11 cellular contexts compared by ENCODE assay signal in the genomic region with DNA sequence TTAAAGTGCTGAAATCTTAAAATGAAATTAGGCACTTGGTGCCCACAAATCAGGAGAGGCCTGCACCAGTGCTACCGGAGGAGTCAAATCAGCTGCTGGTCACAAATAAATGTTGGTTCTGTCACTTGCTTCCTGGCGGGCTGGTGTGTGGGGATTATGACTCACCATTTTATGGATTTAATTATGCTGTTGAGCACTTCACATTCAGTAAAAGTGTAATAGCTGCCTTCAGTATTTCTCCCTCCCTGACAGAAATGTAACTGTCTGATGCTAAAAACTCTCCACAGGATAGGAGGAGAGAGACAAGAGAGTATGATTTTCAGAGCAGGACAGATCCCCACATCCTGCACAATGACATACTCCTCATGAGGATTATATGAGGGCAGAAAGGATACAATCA.
DNase-seq lines count a peak whose midpoint lies in the region; ATAC-seq and TF ChIP-seq lines count a peak whose summit lies in the region.
"Had no signal": no experiment of that assay in that cellular context is flagged by ENCODE, and none has a peak within 500 bp of the region (broad histone marks: within the 10 kb centered on the region; RNA-seq: fewer than 3 reads in every experiment).

No MANE protein-coding gene starts in this region.

- intact Hi-C loops in left ventricle myocardium superior (cut with micrococcal nuclease): no loop called here
- intact Hi-C loops in left ventricle myocardium inferior (cut with micrococcal nuclease): no loop called here

- H3K27ac Mint-ChIP-seq in T-helper 2 cell treated with Interferon-gamma antibody and Interleukin-4, amounts not matched to agents 5 μg/mL and 100 μg/mL, for 36 hours: no peak overlapping the region

- no peak for DNase-seq in left ventricle myocardium superior
- no peak for DNase-seq in left ventricle myocardium inferior
- DNase-seq in NCI-H69 (lab: John Stamatoyannopoulos, UW): peak; percentile 94
- DNase-seq in fibroblast of the aortic adventitia (ENCODE audit: low read depth): peak; percentile 21
- no peak for DNase-seq in SW 1271 (lab: John Stamatoyannopoulos, UW)
- no peak for DNase-seq in T-helper 2 cell treated with Interferon-gamma antibody and Interleukin-4, amounts not matched to agents 5 μg/mL and 100 μg/mL, for 36 hours (ENCODE audit: low spot score)
- DNase-seq: stimulated activated naive CD8-positive, alpha-beta T cell treated with anti-CD3 and anti-CD28 coated beads, Interleukin-15, amount 100 ng/mL, for 72 hours had no signal

- H3K36me3 Mint-ChIP-seq in T-helper 2 cell treated with Interferon-gamma antibody and Interleukin-4, amounts not matched to agents 5 μg/mL and 100 μg/mL, for 36 hours (ENCODE audit: low read depth): no peaks in the 10 kb centered on the region

- no peak overlapping the region for H3K4me3 Mint-ChIP-seq in T-helper 2 cell treated with Interferon-gamma antibody and Interleukin-4, amounts not matched to agents 5 μg/mL and 100 μg/mL, for 36 hours
- H3K4me3 Mint-ChIP-seq: stimulated activated naive CD8-positive, alpha-beta T cell treated with anti-CD3 and anti-CD28 coated beads, Interleukin-15, amount 100 ng/mL, for 72 hours had no signal

- ATAC-seq in left ventricle myocardium superior (peak; percentile 48), GM19351 (IDR thresholded peaks at IDR 0.05; ENCODE audit: unreplicated experiment) (no peak), GM18909 (IDR thresholded peaks at IDR 0.05; ENCODE audit: poor library complexity, unreplicated experiment) (no peak)
- ATAC-seq: stimulated activated naive CD8-positive, alpha-beta T cell treated with anti-CD3 and anti-CD28 coated beads, Interleukin-15, amount 100 ng/mL, for 72 hours had no signal

- peaks cover 17% of the 10 kb centered on the region for H3K27me3 Mint-ChIP-seq in T-helper 2 cell treated with Interferon-gamma antibody and Interleukin-4, amounts not matched to agents 5 μg/mL and 100 μg/mL, for 36 hours (ENCODE audit: low read depth)
- H3K27me3 Mint-ChIP-seq: stimulated activated naive CD8-positive, alpha-beta T cell treated with anti-CD3 and anti-CD28 coated beads, Interleukin-15, amount 100 ng/mL, for 72 hours had no signal

- H3K9me3 Mint-ChIP-seq in T-helper 2 cell treated with Interferon-gamma antibody and Interleukin-4, amounts not matched to agents 5 μg/mL and 100 μg/mL, for 36 hours: no peaks in the 10 kb centered on the region
- H3K9me3 Mint-ChIP-seq: stimulated activated naive CD8-positive, alpha-beta T cell treated with anti-CD3 and anti-CD28 coated beads, Interleukin-15, amount 100 ng/mL, for 72 hours had no signal

- no peaks in the 10 kb centered on the region for H3K36me3 ChIP-seq in left ventricle myocardium inferior

- H3K9me3 ChIP-seq in left ventricle myocardium inferior (replicated peaks): no peaks in the 10 kb centered on the region

- no peaks in the 10 kb centered on the region for H3K4me1 Mint-ChIP-seq in T-helper 2 cell treated with Interferon-gamma antibody and Interleukin-4, amounts not matched to agents 5 μg/mL and 100 μg/mL, for 36 hours (ENCODE audit: low read depth)

- H3K4me3 ChIP-seq in left ventricle myocardium inferior (no peak overlapping the region), fibroblast of the aortic adventitia (ENCODE audit: low read depth, low read length) (no peak overlapping the region)
- H3K4me3 ChIP-seq: dorsolateral prefrontal cortex, skin epidermis had no signal

- H3K27ac ChIP-seq in left ventricle myocardium inferior (replicated peaks): no peak overlapping the region

- H3K4me1 ChIP-seq in left ventricle myocardium inferior: peaks cover 48% of the 10 kb centered on the region

- no peaks in the 10 kb centered on the region for H3K27me3 ChIP-seq in left ventricle myocardium inferior (ENCODE audit: low read depth)
- H3K27me3 ChIP-seq: dorsolateral prefrontal cortex had no signal

- TF ChIP-seq CTCF in left ventricle myocardium inferior (IDR thresholded peaks at IDR 0.05; ENCODE audit: borderline replicate concordance) (no peak), fibroblast of the aortic adventitia (IDR thresholded peaks at IDR 0.05; ENCODE audit: insufficient read depth, low read length) (no peak)

Comparison
In these comparisons a context has a peak if more than half of its experiments do, and no peak if none do; other contexts are left out.
1. DNase-seq: peak in NCI-H69 (single experiment) and fibroblast of the aortic adventitia (single experiment); none in left ventricle myocardium superior (single experiment), left ventricle myocardium inferior (single experiment), SW 1271 (0 of 2) and T-helper 2 cell treated with Interferon-gamma antibody and Interleukin-4, amounts not matched to agents 5 μg/mL and 100 μg/mL, for 36 hours (single experiment).